In the genomic region with DNA sequence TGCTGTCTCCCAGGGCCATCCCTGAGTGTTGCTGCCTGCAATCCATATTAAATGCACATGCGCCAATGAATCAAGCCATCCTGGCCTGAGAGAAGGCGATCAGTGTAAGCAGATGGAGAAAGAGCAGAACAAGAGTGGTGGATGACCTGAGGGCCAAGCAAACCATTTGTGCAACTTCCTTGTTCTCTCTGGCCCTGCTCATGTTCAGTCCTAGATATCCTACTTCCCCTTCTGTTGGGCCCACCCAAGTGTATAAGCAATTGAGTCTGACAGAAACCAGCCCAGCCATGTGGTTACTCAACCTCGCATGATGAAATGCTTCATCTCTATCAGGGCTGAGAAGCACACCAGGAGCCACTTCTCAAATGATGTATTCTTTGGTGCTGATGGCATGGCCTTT, we compare ENCODE assay signal across 14 cellular contexts.
DNase-seq lines count a peak whose midpoint lies in the region; ATAC-seq and TF ChIP-seq lines count a peak whose summit lies in the region.
"Had no signal": no experiment of that assay in that cellular context is flagged by ENCODE, and none has a peak within 500 bp of the region (broad histone marks: within the 10 kb centered on the region; RNA-seq: fewer than 3 reads in every experiment).

No MANE protein-coding gene starts in this region.

- peak; percentile 57 for DNase-seq in GM06990 (ENCODE audit: extremely low read depth, insufficient read length)
- DNase-seq in Kasumi-1 (lab: John Stamatoyannopoulos, UW), result peak; percentile 94 to 95
- DNase-seq in erythroblast (lab: John Stamatoyannopoulos, UW), result peak; percentile 17 to 51
- DNase-seq in natural killer cell treated with Interleukin-12 subunit alpha and Interleukin-12 subunit beta and Interleukin-15 and Interleukin-18, amount 100 ng/mL, for 72 hours (ENCODE audit: low spot score), result no peak
- no peak for DNase-seq in stomach
- no peak for DNase-seq in NCI-H526 treated with DMSO at 0.1 percent for 48 hours (lab: John Stamatoyannopoulos, UW)
- DNase-seq in NCI-H2227 (lab: John Stamatoyannopoulos, UW; ENCODE audit: unreplicated experiment), result no peak
- DNase-seq: activated effector memory CD4-positive, alpha-beta T cell treated with Interleukin-2 at 50 U/mL for 16 hours; Calu3; cortex of kidney; H7 had no signal

- H3K9me3 ChIP-seq in stomach, result no peaks in the 10 kb centered on the region
- H3K9me3 ChIP-seq: vagina had no signal

- intact Hi-C loops in stomach (cut with DNase I; ENCODE audit: low total_unique reads), result no loop called here

- TF ChIP-seq POLR2A in erythroblast (IDR thresholded peaks at IDR 0.05; ENCODE audit: low read length), result no peak
- no peak for TF ChIP-seq POLR2A in stomach (IDR thresholded peaks at IDR 0.05)

- peaks cover 26% of the 10 kb centered on the region for H3K36me3 Mint-ChIP-seq in natural killer cell treated with Interleukin-12 subunit alpha and Interleukin-12 subunit beta and Interleukin-15 and Interleukin-18, amount 100 ng/mL, for 72 hours
- peaks cover 18% of the 10 kb centered on the region for H3K36me3 Mint-ChIP-seq in activated T-helper 17 cell treated with anti-CD3 and anti-CD28 coated beads, Interleukin-2, amount 50 U/mL, for 72 hours (ENCODE audit: low read depth)

- H3K27ac ChIP-seq in stomach, result peak overlapping the region in 2 of 5 donors; percentile 19 to 40
- H3K27ac ChIP-seq: vagina had no signal

- H3K27ac Mint-ChIP-seq in natural killer cell treated with Interleukin-12 subunit alpha and Interleukin-12 subunit beta and Interleukin-15 and Interleukin-18, amount 100 ng/mL, for 72 hours, result peak overlapping the region; percentile 30 to 54
- H3K27ac Mint-ChIP-seq in activated T-helper 17 cell treated with anti-CD3 and anti-CD28 coated beads, Interleukin-2, amount 50 U/mL, for 72 hours, result no peak overlapping the region
- H3K27ac Mint-ChIP-seq: T-helper 1 cell treated with Interleukin-12 subunit alpha and Interleukin-12 subunit beta and Interleukin-4 antibody, amounts not matched to agents 30 μg/mL and 1 μg/mL, for 36 hours had no signal

- H3K36me3 ChIP-seq in GM06990 (ENCODE audit: control insufficient read depth, insufficient read depth, low read length) (no peaks in the 10 kb centered on the region), stomach (no peaks in the 10 kb centered on the region)
- H3K36me3 ChIP-seq: vagina had no signal

- H3K4me3 Mint-ChIP-seq in natural killer cell treated with Interleukin-12 subunit alpha and Interleukin-12 subunit beta and Interleukin-15 and Interleukin-18, amount 100 ng/mL, for 72 hours, result peak overlapping the region; percentile 38
- H3K4me3 Mint-ChIP-seq in activated T-helper 17 cell treated with anti-CD3 and anti-CD28 coated beads, Interleukin-2, amount 50 U/mL, for 72 hours, result no peak overlapping the region
- H3K4me3 Mint-ChIP-seq: T-helper 1 cell treated with Interleukin-12 subunit alpha and Interleukin-12 subunit beta and Interleukin-4 antibody, amounts not matched to agents 30 μg/mL and 1 μg/mL, for 36 hours had no signal

- H3K4me1 ChIP-seq in stomach, result peaks cover 0 to 23% (median 7%) of the 10 kb centered on the region in 4 donors

- H3K27me3 ChIP-seq in GM06990 (replicated peaks; ENCODE audit: control insufficient read depth, insufficient read depth, low read length) (no peaks in the 10 kb centered on the region), stomach (no peaks in the 10 kb centered on the region)
- H3K27me3 ChIP-seq: vagina had no signal

- no peak overlapping the region for H3K4me3 ChIP-seq in GM06990 (replicated peaks; ENCODE audit: low read depth, low read length)
- no peak overlapping the region for H3K4me3 ChIP-seq in stomach
- H3K4me3 ChIP-seq: vagina had no signal

- no peak for ATAC-seq in natural killer cell treated with Interleukin-12 subunit alpha and Interleukin-12 subunit beta and Interleukin-15 and Interleukin-18, amount 100 ng/mL, for 72 hours
- no peak for ATAC-seq in activated T-helper 17 cell treated with anti-CD3 and anti-CD28 coated beads, Interleukin-2, amount 50 U/mL, for 72 hours (replicated peaks)

- H3K27me3 Mint-ChIP-seq in natural killer cell treated with Interleukin-12 subunit alpha and Interleukin-12 subunit beta and Interleukin-15 and Interleukin-18, amount 100 ng/mL, for 72 hours, result no peaks in the 10 kb centered on the region
- no peaks in the 10 kb centered on the region for H3K27me3 Mint-ChIP-seq in activated T-helper 17 cell treated with anti-CD3 and anti-CD28 coated beads, Interleukin-2, amount 50 U/mL, for 72 hours

- 73 to 92% (median 88%) methylated on average over 3 of the region's 3 CpGs for WGBS in stomach, 5 donors

- H3K4me1 Mint-ChIP-seq in natural killer cell treated with Interleukin-12 subunit alpha and Interleukin-12 subunit beta and Interleukin-15 and Interleukin-18, amount 100 ng/mL, for 72 hours (ENCODE audit: low read depth in 2 of 2), result peaks cover 68 to 72% of the 10 kb centered on the region in 2 donors
- peaks cover 38% of the 10 kb centered on the region for H3K4me1 Mint-ChIP-seq in activated T-helper 17 cell treated with anti-CD3 and anti-CD28 coated beads, Interleukin-2, amount 50 U/mL, for 72 hours

- TF ChIP-seq EP300 in stomach (IDR thresholded peaks at IDR 0.05), result no peak

- TF ChIP-seq CTCF in GM06990 (IDR thresholded peaks at IDR 0.05; ENCODE audit: insufficient read depth, low read length, poor library complexity, severe bottlenecking), result no peak
- TF ChIP-seq CTCF in stomach (IDR thresholded peaks at IDR 0.05), result no peak

- H3K9me3 Mint-ChIP-seq in natural killer cell treated with Interleukin-12 subunit alpha and Interleukin-12 subunit beta and Interleukin-15 and Interleukin-18, amount 100 ng/mL, for 72 hours, result peaks cover 5% of the 10 kb centered on the region
- peaks cover 10% of the 10 kb centered on the region for H3K9me3 Mint-ChIP-seq in activated T-helper 17 cell treated with anti-CD3 and anti-CD28 coated beads, Interleukin-2, amount 50 U/mL, for 72 hours

Comparison
In these comparisons a context has a peak if more than half of its experiments do, and no peak if none do; other contexts are left out.
1. DNase-seq: peak in GM06990 (single experiment), Kasumi-1 (2 of 2) and erythroblast (2 of 2); none in natural killer cell treated with Interleukin-12 subunit alpha and Interleukin-12 subunit beta and Interleukin-15 and Interleukin-18, amount 100 ng/mL, for 72 hours (single experiment), stomach (single experiment), NCI-H526 treated with DMSO at 0.1 percent for 48 hours (single experiment) and NCI-H2227 (single experiment).